8 cellular contexts compared by ENCODE assay signal in genomic region chr4:109998867-109999303, GRCh38.
DNase-seq lines count a peak whose midpoint lies in the region; ATAC-seq, FAIRE-seq and TF ChIP-seq lines count a peak whose summit lies in the region.

No MANE protein-coding gene starts in this region.

- peak; percentile 91 for FAIRE-seq in GM18507 (lab: Jason Lieb, UNC)

- H3K4me3 ChIP-seq in astrocyte of the spinal cord (ENCODE audit: low read depth, low read length) = no peak overlapping the region

- DNase-seq in COR-L47 (lab: John Stamatoyannopoulos, UW) = peak; percentile 23
- DNase-seq in GM18507 (ENCODE audit: extremely low spot score, insufficient read length, low read depth) = peak; percentile 33
- DNase-seq in NCI-H226 = peak; percentile 16
- peak; percentile 65 for DNase-seq in astrocyte of the spinal cord (ENCODE audit: low read depth, low spot score)
- peak; percentile 58 for DNase-seq in iris pigment epithelial cell (ENCODE audit: low read depth)
- peak; percentile 91 for DNase-seq in superior temporal gyrus (ENCODE audit: extremely low spot score)
- DNase-seq in activated effector memory CD4-positive, alpha-beta T cell treated with Interleukin-2 at 50 U/mL for 16 hours = no peak

- TF ChIP-seq CTCF in astrocyte of the spinal cord (IDR thresholded peaks at IDR 0.05; ENCODE audit: low read depth, low read length) = peak; percentile 70

- peak; percentile 30 for ATAC-seq in HG03039 (IDR thresholded peaks at IDR 0.05; ENCODE audit: unreplicated experiment)

- in situ Hi-C loops in astrocyte of the spinal cord (cut with HindIII; ENCODE audit: low sequenced_read_pairs) = no loop called here
